Comparison of ENCODE assay signal across 8 cellular contexts in the genomic region with DNA sequence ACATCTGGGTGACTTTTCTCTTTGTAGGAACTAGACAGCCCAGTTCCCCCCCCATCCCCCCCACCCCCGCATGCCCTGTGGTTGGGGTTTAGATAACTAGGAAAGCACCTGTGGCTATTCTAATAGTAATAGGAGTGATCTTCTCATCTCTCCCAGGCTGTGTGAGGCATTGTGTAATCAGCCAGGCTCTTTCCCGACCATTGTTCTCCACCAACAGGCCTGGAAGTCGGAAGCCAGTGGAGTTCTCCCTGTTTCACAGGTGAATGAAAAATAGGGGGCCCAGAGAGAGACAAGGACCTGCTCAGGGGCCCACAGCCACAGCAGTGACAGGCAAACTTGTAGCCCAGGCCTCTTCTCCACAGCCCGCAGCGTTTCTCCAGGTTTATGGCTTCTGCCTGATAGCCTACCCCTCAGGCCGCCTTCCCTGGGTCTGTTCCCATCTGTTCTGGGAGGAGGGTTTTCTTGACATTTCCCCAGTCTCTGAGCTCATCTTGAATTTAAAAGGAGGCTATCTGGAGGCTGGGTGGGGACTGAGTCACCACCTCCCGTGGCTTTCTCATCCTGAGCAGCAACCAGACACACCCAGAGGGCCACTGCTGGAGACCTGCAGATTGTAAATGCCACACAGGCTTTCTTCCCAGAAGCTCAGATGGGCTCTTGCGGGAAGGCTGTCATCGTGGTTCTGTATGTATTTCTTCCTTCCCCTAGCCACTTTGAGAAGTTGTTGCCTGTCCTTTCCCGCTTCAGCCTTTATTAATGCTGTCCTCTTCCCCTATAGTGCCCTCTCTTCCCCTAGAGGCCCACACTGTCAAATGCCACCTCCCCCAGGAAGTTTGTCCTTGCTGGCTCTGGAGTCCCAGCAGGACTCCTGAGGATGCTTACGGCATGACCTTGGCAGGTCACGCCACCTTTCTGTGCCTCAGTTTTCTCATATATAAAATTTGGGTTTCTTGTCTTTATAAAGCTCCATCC.
DNase-seq lines count a peak whose midpoint lies in the region; ATAC-seq lines count a peak whose summit lies in the region.

No MANE protein-coding gene starts in this region.

- H3K4me3 Mint-ChIP-seq in immature natural killer cell, result peak overlapping the region; percentile 38 to 81 (median 60)

- intact Hi-C loops in Right ventricle myocardium inferior (cut with DNase I) (loop anchor here (10.0 kb wide), 2 partner anchors 139 to 479 kb away; a partner anchor contains a TSS), cardiac septum (cut with DNase I) (loop anchor here (10.0 kb wide), 1 partner anchor 399 kb away; a partner anchor contains a TSS)

- H3K4me1 Mint-ChIP-seq in immature natural killer cell, result peaks cover 79 to 83% of the 10 kb centered on the region in 2 donors

- H3K9me3 Mint-ChIP-seq in immature natural killer cell, result no peaks in the 10 kb centered on the region

- H3K27me3 Mint-ChIP-seq in immature natural killer cell (ENCODE audit: low read depth in 3 of 3), result peaks cover 6 to 18% (median 12%) of the 10 kb centered on the region in 3 donors

- H3K27ac Mint-ChIP-seq in immature natural killer cell, result peak overlapping the region; percentile 46 to 91 (median 84)

- ATAC-seq in Right ventricle myocardium inferior, result peak; percentile 2
- ATAC-seq in HG03520 (IDR thresholded peaks at IDR 0.05; ENCODE audit: unreplicated experiment), result no peak

- H3K36me3 Mint-ChIP-seq in immature natural killer cell, result no peaks in the 10 kb centered on the region

- peak; percentile 7 for DNase-seq in Right ventricle myocardium inferior (ENCODE audit: missing footprints)
- no peak for DNase-seq in cardiac septum (ENCODE audit: low spot score)
- peak; percentile 84 for DNase-seq in SW480 (ENCODE audit: low spot score)
- peak; percentile 76 for DNase-seq in astrocyte of the hippocampus (ENCODE audit: low read depth, low spot score)
- no peak for DNase-seq in immature natural killer cell
- peak in 2 of 3 experiments; percentile 29 to 57 for DNase-seq in stimulated activated CD4-positive, alpha-beta T cell treated with anti-CD3 and anti-CD28 coated beads, TNF-alpha, amount 100 ng/mL, for 24 hours (ENCODE audit: low read depth in 3 of 3)
- no peak for DNase-seq in SKM-1 treated with dmso at 0.1 percent for 144 hours (lab: John Stamatoyannopoulos, UW; ENCODE audit: unreplicated experiment)

Comparison
In these comparisons a context has a peak if more than half of its experiments do, and no peak if none do; other contexts are left out.
1. DNase-seq: peak in Right ventricle myocardium inferior (single experiment), SW480 (single experiment), astrocyte of the hippocampus (single experiment) and stimulated activated CD4-positive, alpha-beta T cell treated with anti-CD3 and anti-CD28 coated beads, TNF-alpha, amount 100 ng/mL, for 24 hours (2 of 3); none in cardiac septum (single experiment), immature natural killer cell (0 of 3) and SKM-1 treated with dmso at 0.1 percent for 144 hours (single experiment).